ENCODE assay signal across 8 cellular contexts in genomic region chr10:72087969-72088878, GRCh38. TPM values are rescaled to one million over a fixed set of nuclear protein-coding genes. Genes with fewer than 3 reads are reported as not detected.
A peak's percentile ranks its signal among the peaks of the same experiment; 100 is the strongest.
DNase-seq lines count a peak whose midpoint lies in the region; ATAC-seq, FAIRE-seq and TF ChIP-seq lines count a peak whose summit lies in the region.

Gene SPOCK2, minus strand, starts transcription at chr10:72088551. Its CDS starts 223 bp downstream, at chr10:72088328.

- H3K4me1 Mint-ChIP-seq in activated T-helper 1 cell treated with anti-CD3 and anti-CD28 coated beads, Interleukin-12 subunit alpha, Interleukin-12 subunit beta, Interleukin-2, Interleukin-4 antibody, amounts not matched to agents 30 ng/mL and 10 ng/mL and 1 ng/mL, durations not matched to agents 14 hours and 24 hours and 36 hours (ENCODE audit: low read depth): peaks cover 65% of the 10 kb centered on the region

- FAIRE-seq in frontal cortex (lab: Jason Lieb, UNC): no peak

- 6 to 14% methylated on average over 4 to 54 of the region's 64 CpGs for WGBS in transverse colon (ENCODE audit: low coverage in 1 of 2), 2 donors

- H3K27ac ChIP-seq in transverse colon: peak within 1 kb of the TSS; percentile 55 to 62 (median 56)

- POLR2A ChIA-PET in HEK293T (lab: Yijun Ruan, JAX): no interaction called here

- in situ Hi-C loops in transverse colon (cut with MboI; ENCODE audit: low pct_ligation_motif_present in 1 of 4, low pct_unique_long_range_greater_than_20kb in 1 of 4, low sequenced_read_pairs in 3 of 4): no loop called here

- peaks cover 23% of the 10 kb centered on the region for H3K36me3 Mint-ChIP-seq in activated T-helper 1 cell treated with anti-CD3 and anti-CD28 coated beads, Interleukin-12 subunit alpha, Interleukin-12 subunit beta, Interleukin-2, Interleukin-4 antibody, amounts not matched to agents 30 ng/mL and 10 ng/mL and 1 ng/mL, durations not matched to agents 14 hours and 24 hours and 36 hours (ENCODE audit: low read depth)

- peak; percentile 33 for DNase-seq in AG20443 (ENCODE audit: low spot score)
- DNase-seq in NCI-H2107 treated with DMSO at 0.1 percent for 48 hours (lab: John Stamatoyannopoulos, UW; ENCODE audit: unreplicated experiment): peak; percentile 63
- peak; percentile 65 for DNase-seq in activated T-helper 1 cell treated with anti-CD3 and anti-CD28 coated beads, Interleukin-12 subunit alpha, Interleukin-12 subunit beta, Interleukin-2, Interleukin-4 antibody, amounts not matched to agents 30 ng/mL and 10 ng/mL and 1 ng/mL, durations not matched to agents 14 hours and 24 hours and 36 hours (ENCODE audit: low spot score)
- DNase-seq in frontal cortex (ENCODE audit: low spot score in 2 of 2): peak; percentile 57 to 72
- peak; percentile 75 for DNase-seq in occipital lobe (lab: John Stamatoyannopoulos, UW)
- DNase-seq in transverse colon: peak; percentile 48
- DNase-seq in HEK293T (ENCODE audit: extremely low spot score): no peak

- H3K27me3 Mint-ChIP-seq in activated T-helper 1 cell treated with anti-CD3 and anti-CD28 coated beads, Interleukin-12 subunit alpha, Interleukin-12 subunit beta, Interleukin-2, Interleukin-4 antibody, amounts not matched to agents 30 ng/mL and 10 ng/mL and 1 ng/mL, durations not matched to agents 14 hours and 24 hours and 36 hours (ENCODE audit: insufficient read depth): no peaks in the 10 kb centered on the region

- H3K4me3 ChIP-seq in transverse colon: peak within 1 kb of the TSS; percentile 4 to 46 (median 28)

- CTCF ChIA-PET in HEK293T (lab: Yijun Ruan, JAX): interaction anchor here (1.0 kb wide), 1 partner anchor 39 kb away, joined by 3 read pairs; no protein-coding TSS in a partner anchor

- H3K4me3 Mint-ChIP-seq in activated T-helper 1 cell treated with anti-CD3 and anti-CD28 coated beads, Interleukin-12 subunit alpha, Interleukin-12 subunit beta, Interleukin-2, Interleukin-4 antibody, amounts not matched to agents 30 ng/mL and 10 ng/mL and 1 ng/mL, durations not matched to agents 14 hours and 24 hours and 36 hours: peak within 1 kb of the TSS; percentile 99

- H3K9me3 ChIP-seq in transverse colon: no peaks in the 10 kb centered on the region

- no peak for TF ChIP-seq CTCF in transverse colon (IDR thresholded peaks at IDR 0.05)

- no peaks in the 10 kb centered on the region for H3K9me3 Mint-ChIP-seq in activated T-helper 1 cell treated with anti-CD3 and anti-CD28 coated beads, Interleukin-12 subunit alpha, Interleukin-12 subunit beta, Interleukin-2, Interleukin-4 antibody, amounts not matched to agents 30 ng/mL and 10 ng/mL and 1 ng/mL, durations not matched to agents 14 hours and 24 hours and 36 hours

- intact Hi-C loops in activated T-helper 1 cell treated with anti-CD3 and anti-CD28 coated beads, Interleukin-12 subunit alpha, Interleukin-12 subunit beta, Interleukin-2, Interleukin-4 antibody, amounts not matched to agents 30 ng/mL and 10 ng/mL and 1 ng/mL, durations not matched to agents 14 hours and 24 hours and 36 hours (cut with micrococcal nuclease): loop anchor here (1.0 to 10.0 kb wide), 10 partner anchors 8 to 1077 kb away; partner anchors contain the start of genes DDIT4, ECD, FAM149B1 and VSIR
- intact Hi-C loops in transverse colon (cut with DNase I; ENCODE audit: low total_unique reads): no loop called here

- ATAC-seq in HG03095 (IDR thresholded peaks at IDR 0.05; ENCODE audit: unreplicated experiment): no peak

- H3K27ac Mint-ChIP-seq in activated T-helper 1 cell treated with anti-CD3 and anti-CD28 coated beads, Interleukin-12 subunit alpha, Interleukin-12 subunit beta, Interleukin-2, Interleukin-4 antibody, amounts not matched to agents 30 ng/mL and 10 ng/mL and 1 ng/mL, durations not matched to agents 14 hours and 24 hours and 36 hours: peak within 1 kb of the TSS; percentile 99

- no peaks in the 10 kb centered on the region for H3K36me3 ChIP-seq in transverse colon

- H3K4me1 ChIP-seq in transverse colon: peaks cover 11 to 26% (median 22%) of the 10 kb centered on the region in 4 donors

- TF ChIP-seq EP300 in transverse colon (IDR thresholded peaks at IDR 0.05; ENCODE audit: low read depth): no peak

- H3K27me3 ChIP-seq in transverse colon: peaks cover 44% of the 10 kb centered on the region

- peak; percentile 52 for TF ChIP-seq POLR2A in transverse colon (IDR thresholded peaks at IDR 0.05)

TF ChIP-seq in HEK293T, 16 proteins besides CTCF, POLR2A, EP300 and RAD21:
- no peak for TF ChIP-seq CTBP1 (IDR thresholded peaks at IDR 0.05; ENCODE audit: borderline replicate concordance)
- no peak for TF ChIP-seq ZNF384 (IDR thresholded peaks at IDR 0.05)
- no peak for TF ChIP-seq SP1 (IDR thresholded peaks at IDR 0.05)
- TF ChIP-seq TARDBP (IDR thresholded peaks at IDR 0.05): no peak
- no peak for TF ChIP-seq SUZ12 (IDR thresholded peaks at IDR 0.05)
- no peak for TF ChIP-seq FOXM1 (IDR thresholded peaks at IDR 0.05; ENCODE audit: borderline replicate concordance)
- TF ChIP-seq ARNT (IDR thresholded peaks at IDR 0.05): no peak
- TF ChIP-seq, protein P1, sequence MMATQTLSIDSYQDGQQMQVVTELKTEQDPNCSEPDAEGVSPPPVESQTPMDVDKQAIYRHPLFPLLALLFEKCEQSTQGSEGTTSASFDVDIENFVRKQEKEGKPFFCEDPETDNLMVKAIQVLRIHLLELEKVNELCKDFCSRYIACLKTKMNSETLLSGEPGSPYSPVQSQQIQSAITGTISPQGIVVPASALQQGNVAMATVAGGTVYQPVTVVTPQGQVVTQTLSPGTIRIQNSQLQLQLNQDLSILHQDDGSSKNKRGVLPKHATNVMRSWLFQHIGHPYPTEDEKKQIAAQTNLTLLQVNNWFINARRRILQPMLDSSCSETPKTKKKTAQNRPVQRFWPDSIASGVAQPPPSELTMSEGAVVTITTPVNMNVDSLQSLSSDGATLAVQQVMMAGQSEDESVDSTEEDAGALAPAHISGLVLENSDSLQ (IDR thresholded peaks at IDR 0.05): no peak
- no peak for TF ChIP-seq BHLHE40 (IDR thresholded peaks at IDR 0.05; ENCODE audit: borderline replicate concordance)

RNA-seq across cellular contexts. Expression of gene SPOCK2, which starts in this region (rescaled TPM):
- total RNA-seq in activated T-helper 1 cell treated with anti-CD3 and anti-CD28 coated beads, Interleukin-12 subunit alpha, Interleukin-12 subunit beta, Interleukin-2, Interleukin-4 antibody, amounts not matched to agents 30 ng/mL and 10 ng/mL and 1 ng/mL, durations not matched to agents 14 hours and 24 hours and 36 hours: 139 and 142 TPM in 2 replicates
- total RNA-seq in frontal cortex (26.9 TPM), occipital lobe (25.1 TPM), transverse colon (10 to 100 TPM in 2 of 4 donors, 1 to 10 TPM in 2; 6.0 to 24.7 (median 9.3) TPM)
